15 cellular contexts compared by ENCODE assay signal in genomic region chr12:68340404-68341270, GRCh38. TPM values are rescaled to one million over a fixed set of nuclear protein-coding genes. Genes with fewer than 3 reads are reported as not detected.
DNase-seq lines count a peak whose midpoint lies in the region; ATAC-seq, FAIRE-seq and TF ChIP-seq lines count a peak whose summit lies in the region.
"Had no signal": no experiment of that assay in that cellular context is flagged by ENCODE, and none has a peak within 500 bp of the region (broad histone marks: within the 10 kb centered on the region; RNA-seq: fewer than 3 reads in every experiment).

No MANE protein-coding gene starts in this region.

- RAD21 ChIA-PET in GM12878 (lab: Charles Lee; ENCODE audit: unreplicated experiment) = no interaction called here

- TF ChIP-seq CTCF in AG10803 (conservative IDR thresholded peaks at IDR 0.05; ENCODE audit: low read length) = no peak
- TF ChIP-seq CTCF in GM12878 (IDR thresholded peaks at IDR 0.05 in 2 of 3, conservative IDR thresholded peaks at IDR 0.05 in 1 of 3; ENCODE audit: control insufficient read depth in 2 of 3, extremely low read depth in 1 of 3, insufficient read depth in 1 of 3, low read depth in 3 of 3, low read length in 3 of 3) = no peak

- H3K9me2 ChIP-seq in GM23248 (ENCODE audit: insufficient read depth) = no peaks in the 10 kb centered on the region

- H4K20me1 ChIP-seq in GM23248 (ENCODE audit: insufficient read depth) (no peaks in the 10 kb centered on the region), GM12878 (ENCODE audit: control insufficient read depth, insufficient read depth) (no peaks in the 10 kb centered on the region)
- H4K20me1 ChIP-seq: BLaER1 treated with 17β-estradiol and CSF1 and Interleukin-3, amounts not matched to agents 10 nM and 100 nM had no signal

- SMC1A ChIA-PET in GM12878 (lab: Charles Lee; ENCODE audit: uncharacterized antibody, unreplicated experiment) = interaction anchor here (0.6 to 1.8 kb wide), 7 partner anchors 10 to 530 kb away, joined by 3 to 5 read pairs (median 4); no protein-coding TSS in a partner anchor

- no peaks in the 10 kb centered on the region for H3K4me1 ChIP-seq in GM23248 (ENCODE audit: insufficient read depth)
- no peaks in the 10 kb centered on the region for H3K4me1 ChIP-seq in GM12878 (ENCODE audit: control insufficient read depth, insufficient read depth, low read length)
- peaks cover 43% of the 10 kb centered on the region for H3K4me1 ChIP-seq in muscle layer of colon (ENCODE audit: insufficient read depth, low read length)

- FAIRE-seq in GM12878 (lab: Jason Lieb, UNC) = no peak

- CTCF ChIA-PET in GM12878 (lab: Yijun Ruan, JAX) = interaction anchor here (1.8 to 1.9 kb wide), 2 partner anchors 16 to 117 kb away, joined by 4 read pairs; no protein-coding TSS in a partner anchor

- no peak overlapping the region for H3K27ac ChIP-seq in GM23248
- no peak overlapping the region for H3K27ac ChIP-seq in GM12878 (ENCODE audit: control insufficient read depth, insufficient read depth)
- peak overlapping the region; percentile 82 for H3K27ac ChIP-seq in muscle layer of colon (ENCODE audit: low read depth, low read length)
- H3K27ac ChIP-seq: BLaER1 treated with 17β-estradiol and CSF1 and Interleukin-3, amounts not matched to agents 10 nM and 100 nM had no signal

- BruUV-seq in GM12878 (replicated peaks; lab: Mats Ljungman, UMichigan) = no TSS peak

- 35 to 40% methylated on average over 8 of the region's 8 CpGs for WGBS in GM23248 (ENCODE audit: low coverage in 1 of 2, low lambda C conversion rate in 2 of 2, missing lambda C conversion rate in 2 of 2), 2 experiments
- 48% methylated on average over 8 of the region's 8 CpGs for WGBS in GM12878 (ENCODE audit: insufficient coverage, insufficient replicate concordance, low lambda C conversion rate, missing lambda C conversion rate)

- H3K79me2 ChIP-seq in GM23248 (ENCODE audit: insufficient read depth) (no peaks in the 10 kb centered on the region), GM12878 (ENCODE audit: control insufficient read depth, insufficient read depth, low read length) (no peaks in the 10 kb centered on the region)

- intact Hi-C loops in GM12878 (cut with micrococcal nuclease; ENCODE audit: unreplicated experiment) (no loop called here), cardiac septum (cut with DNase I) (no loop called here)

- no peak for TF ChIP-seq EP300 in GM12878 (IDR thresholded peaks at IDR 0.05; ENCODE audit: borderline replicate concordance in 1 of 2, control insufficient read depth in 1 of 2, low read depth in 2 of 2, low read length in 2 of 2)

- no peaks in the 10 kb centered on the region for H3K9me3 ChIP-seq in GM23248 (ENCODE audit: low read depth)
- H3K9me3 ChIP-seq in GM12878 (replicated peaks; ENCODE audit: control insufficient read depth, insufficient read depth, low read length) = no peaks in the 10 kb centered on the region
- no peaks in the 10 kb centered on the region for H3K9me3 ChIP-seq in muscle layer of colon (ENCODE audit: low read length)
- H3K9me3 ChIP-seq: BLaER1 treated with 17β-estradiol and CSF1 and Interleukin-3, amounts not matched to agents 10 nM and 100 nM had no signal

- H3K9ac ChIP-seq in GM23248 (no peak overlapping the region), GM12878 (ENCODE audit: control insufficient read depth, insufficient read depth, low read length) (no peak overlapping the region), muscle layer of colon (ENCODE audit: low read length) (peak overlapping the region; percentile 22)
- H3K9ac ChIP-seq: BLaER1 treated with 17β-estradiol and CSF1 and Interleukin-3, amounts not matched to agents 10 nM and 100 nM had no signal

- H3K36me3 ChIP-seq in GM23248 (ENCODE audit: low read depth) (no peaks in the 10 kb centered on the region), GM12878 (ENCODE audit: control insufficient read depth in 2 of 2, insufficient read depth in 2 of 2, low read length in 1 of 2) (no peaks in the 10 kb centered on the region), muscle layer of colon (ENCODE audit: insufficient read depth, low read length) (no peaks in the 10 kb centered on the region)
- H3K36me3 ChIP-seq: BLaER1 treated with 17β-estradiol and CSF1 and Interleukin-3, amounts not matched to agents 10 nM and 100 nM had no signal

- H3K4me3 ChIP-seq in AG10803 (ENCODE audit: low read length) = no peak overlapping the region
- H3K4me3 ChIP-seq in GM23248 = no peak overlapping the region
- no peak overlapping the region for H3K4me3 ChIP-seq in GM12878
- H3K4me3 ChIP-seq in muscle layer of colon (ENCODE audit: low read depth in 1 of 2, low read length in 2 of 2) = no peak overlapping the region
- H3K4me3 ChIP-seq: BLaER1 treated with 17β-estradiol and CSF1 and Interleukin-3, amounts not matched to agents 10 nM and 100 nM had no signal

- no peak for ATAC-seq in GM12878

- H3K27me3 ChIP-seq in GM23248 (replicated peaks; ENCODE audit: insufficient read depth) = no peaks in the 10 kb centered on the region
- H3K27me3 ChIP-seq in GM12878 (replicated peaks in 1 of 2; ENCODE audit: control insufficient read depth in 2 of 2, insufficient read depth in 2 of 2, low read length in 1 of 2) = no peaks in the 10 kb centered on the region; a peak in 1 of 4 replicates
- no peaks in the 10 kb centered on the region for H3K27me3 ChIP-seq in muscle layer of colon (ENCODE audit: control insufficient read depth in 1 of 2, insufficient read depth in 2 of 2, low read length in 2 of 2)
- H3K27me3 ChIP-seq: BLaER1 treated with 17β-estradiol and CSF1 and Interleukin-3, amounts not matched to agents 10 nM and 100 nM had no signal

- POLR2A ChIA-PET in GM12878 (lab: Charles Lee) = no interaction called here

- H3K4me2 ChIP-seq in GM23248 (ENCODE audit: unreplicated experiment) (no peak overlapping the region), GM12878 (ENCODE audit: control insufficient read depth, insufficient read depth) (no peak overlapping the region)

- DNase-seq in AG10803 (ENCODE audit: low read depth) (peak; percentile 16), GM23248 (peak; percentile 23), GM12878 (ENCODE audit: low read depth, low spot score) (no peak), NCI-H2171 (lab: John Stamatoyannopoulos, UW) (no peak), anterior cingulate cortex (lab: John Stamatoyannopoulos, UW) (no peak), NOMO-1 treated with dmso at 0.1 percent for 144 hours (lab: John Stamatoyannopoulos, UW; ENCODE audit: unreplicated experiment) (no peak), cardiac septum (ENCODE audit: low spot score) (no peak)
- DNase-seq: DMS 273 treated with DMSO at 0.1 percent for 48 hours, NCI-H146, NCI-H2107, NCI-H774, SIG-M5, SW 1271 had no signal

- no peaks in the 10 kb centered on the region for H3F3A ChIP-seq in GM23248 (ENCODE audit: insufficient read depth)

- H2AFZ ChIP-seq in GM23248 = peak overlapping the region; percentile 43; the same call in 1 of the 2 replicates
- no peak overlapping the region for H2AFZ ChIP-seq in GM12878 (ENCODE audit: control insufficient read depth, low read depth, low read length)

- no peak for TF ChIP-seq RAD21 in GM12878 (IDR thresholded peaks at IDR 0.05; ENCODE audit: insufficient read depth, low read depth, low read length)

- in situ Hi-C loops in GM23248 (cut with MboI) = no loop called here
- in situ Hi-C loops in GM12878 (cut with MboI) = no loop called here

- no peak for TF ChIP-seq POLR2A in GM12878 (IDR thresholded peaks at IDR 0.05; ENCODE audit: low read depth, low read length)

TF ChIP-seq in GM12878, 131 proteins besides CTCF, POLR2A, EP300 and RAD21:
- TF ChIP-seq RB1 (IDR thresholded peaks at IDR 0.05; ENCODE audit: borderline replicate concordance) (no peak), ATF2 (IDR thresholded peaks at IDR 0.05; ENCODE audit: low read length) (no peak), ZNF622 (IDR thresholded peaks at IDR 0.05) (no peak), POLR2AphosphoS2 (IDR thresholded peaks at IDR 0.05; ENCODE audit: low read depth, low read length) (no peak), YY1 (IDR thresholded peaks at IDR 0.05; ENCODE audit: low read depth, low read length) (no peak), SPI1 (IDR thresholded peaks at IDR 0.05; ENCODE audit: borderline replicate concordance, insufficient read depth, low read depth, low read length) (0 out of 2 replicates have a peak, but pooled peaks have one; percentile 6)

RNA-seq across cellular contexts. Expression of gene MDM1, which starts 8.5 kb away (rescaled TPM):
- 7.3 and 30.0 TPM in 2 replicates for total RNA-seq in GM23248 (2014; rRNA removed; shearing (Covaris generic))
- polyA plus RNA-seq in GM23248 (2016; fragmentation: Nextera tagmentation; extraction: Ambion mirVana) (7.5 and 9.9 TPM in 2 replicates), GM12878 (2011; rRNA removed) (23.4 and 35.5 TPM in 2 replicates), GM12878 (2014; fragmentation: Illumina TruSeq; extraction: Trizol) (21.1 and 23.8 TPM in 2 replicates), GM12878 (2014; fragmentation: Nextera tagmentation; extraction: Ambion mirVana) (10 to 100 TPM; 10.1 to 10.6 TPM), GM12878 (2014; rRNA removed) (15.6 and 16.1 TPM in 2 replicates), GM12878 (2016; fragmentation: Nextera tagmentation; extraction: Ambion mirVana) (10 to 100 TPM; 15.9 to 25.3 TPM)
- 59.3 and 61.0 TPM in 2 replicates for total RNA-seq in GM12878 (2013; cell fraction: nucleolus; rRNA removed)
- total RNA-seq in GM12878 (2014; rRNA removed) (17.1 and 19.8 TPM in 2 replicates), GM12878 (2014; rRNA removed; fragmentation: Illumina TruSeq; extraction: Trizol) (20.9 and 22.5 TPM in 2 replicates), GM12878 (2021) (14.6 and 16.3 TPM in 2 replicates), cardiac septum (5.0 TPM)
- 6.4 TPM for polyA plus RNA-seq in GM12878 (2011; ENCODE audit: low read depth)
- 5.8 and 6.3 TPM in 2 replicates for polyA plus RNA-seq in GM12878 (2011; cell fraction: cytosol; rRNA removed)
- 49.8 and 54.6 TPM in 2 replicates for polyA plus RNA-seq in GM12878 (2011; cell fraction: nucleus; rRNA removed)
- 5.7 and 6.8 TPM in 2 replicates for polyA plus RNA-seq in GM12878 (2012)
- 9.9 and 11.3 TPM in 2 replicates for polyA minus RNA-seq in GM12878 (2011; rRNA and poly(A)+ RNA removed)
- polyA minus RNA-seq in GM12878 (2011; cell fraction: cytosol; rRNA and poly(A)+ RNA removed) = 4.7 and 7.7 TPM in 2 replicates
- polyA minus RNA-seq in GM12878 (2011; cell fraction: nucleus; rRNA and poly(A)+ RNA removed) = 19.9 and 30.0 TPM in 2 replicates

Comparison
In these comparisons a context has a peak if more than half of its experiments do, and no peak if none do; other contexts are left out.
1. DNase-seq: peak in AG10803 (single experiment) and GM23248 (single experiment); none in GM12878 (single experiment), NCI-H2171 (single experiment), anterior cingulate cortex (0 of 58), NOMO-1 treated with dmso at 0.1 percent for 144 hours (single experiment) and cardiac septum (single experiment).